Comparison of ENCODE assay signal across 10 cellular contexts in the genomic region with DNA sequence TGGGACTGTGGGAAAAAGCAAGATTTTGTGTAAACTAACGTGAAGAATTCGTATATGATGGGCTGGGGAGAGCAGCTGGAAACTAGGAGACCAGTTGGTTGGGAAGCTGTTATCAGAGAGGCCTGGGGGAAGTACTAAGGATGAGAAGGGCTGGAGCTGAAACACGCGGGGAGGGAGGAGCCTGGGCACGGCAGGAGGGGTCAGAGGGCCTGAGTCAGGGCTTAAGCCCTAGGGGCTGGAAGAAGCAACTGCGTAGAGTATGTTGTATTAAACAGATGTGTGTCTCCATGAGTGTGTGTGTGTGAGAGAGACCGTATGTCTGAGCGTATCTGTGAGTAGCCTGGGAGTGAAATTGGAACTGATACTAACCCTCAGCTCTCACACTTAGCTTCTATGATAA. TPM values are rescaled to one million over a fixed set of nuclear protein-coding genes. Genes with fewer than 3 reads are reported as not detected.
DNase-seq lines count a peak whose midpoint lies in the region; ATAC-seq and TF ChIP-seq lines count a peak whose summit lies in the region.
"Had no signal": no experiment of that assay in that cellular context is flagged by ENCODE, and none has a peak within 500 bp of the region (broad histone marks: within the 10 kb centered on the region; RNA-seq: fewer than 3 reads in every experiment).

No MANE protein-coding gene starts in this region.

- DNase-seq in NCI-H146 (lab: John Stamatoyannopoulos, UW), result peak; percentile 26
- DNase-seq in NCI-H146 treated with DMSO at 0.1 percent for 48 hours (lab: John Stamatoyannopoulos, UW; ENCODE audit: unreplicated experiment), result no peak
- DNase-seq in M059J (ENCODE audit: low read depth), result peak; percentile 16
- DNase-seq in activated naive CD4-positive, alpha-beta T cell treated with anti-CD3 and anti-CD28 coated beads, Interleukin-2, amount 50 U/mL, for 72 hours (ENCODE audit: low spot score in 2 of 2), result no peak
- peak; percentile 31 for DNase-seq in nephron progenitor cell
- no peak for DNase-seq in NCI-H526 (lab: John Stamatoyannopoulos, UW)
- DNase-seq in kidney glomerular epithelial cell (lab: John Stamatoyannopoulos, UW), result no peak
- DNase-seq: GOT3 had no signal

- no peak overlapping the region for H3K4me3 Mint-ChIP-seq in nephron progenitor cell

- peaks cover 8 to 20% of the 10 kb centered on the region in 2 donors for H3K36me3 Mint-ChIP-seq in activated naive CD4-positive, alpha-beta T cell treated with anti-CD3 and anti-CD28 coated beads, Interleukin-2, amount 50 U/mL, for 72 hours
- peaks cover 7% of the 10 kb centered on the region for H3K36me3 Mint-ChIP-seq in nephron progenitor cell (ENCODE audit: low read depth)

- H3K27ac Mint-ChIP-seq in activated naive CD4-positive, alpha-beta T cell treated with anti-CD3 and anti-CD28 coated beads, Interleukin-2, amount 50 U/mL, for 72 hours, result peak overlapping the region; percentile 82 to 84
- H3K27ac Mint-ChIP-seq in nephron progenitor cell, result peak overlapping the region; percentile 3

- no peak for TF ChIP-seq CTCF in nephron progenitor cell (IDR thresholded peaks at IDR 0.05)

- ATAC-seq in activated naive CD4-positive, alpha-beta T cell treated with anti-CD3 and anti-CD28 coated beads, Interleukin-2, amount 50 U/mL, for 72 hours, result peak in 1 of 2 donors; percentile 51
- no peak for ATAC-seq in HG03442 (IDR thresholded peaks at IDR 0.05; ENCODE audit: unreplicated experiment)
- ATAC-seq: right lobe of liver had no signal

- H3K27me3 Mint-ChIP-seq in nephron progenitor cell (ENCODE audit: low read depth, poor library complexity), result peaks cover 23% of the 10 kb centered on the region

- H3K4me1 Mint-ChIP-seq in nephron progenitor cell, result peaks cover 9% of the 10 kb centered on the region

- peaks cover 0 to 4% of the 10 kb centered on the region in 2 donors for H3K9me3 Mint-ChIP-seq in activated naive CD4-positive, alpha-beta T cell treated with anti-CD3 and anti-CD28 coated beads, Interleukin-2, amount 50 U/mL, for 72 hours
- H3K9me3 Mint-ChIP-seq in nephron progenitor cell, result no peaks in the 10 kb centered on the region

RNA-seq across cellular contexts. Expression of a gene that starts 8.4 kb away (rescaled TPM):
- total RNA-seq in M059J (2014; rRNA removed; shearing (Covaris generic)), result not detected in 2 replicates
- 1 to 10 TPM; 2.4 to 7.8 TPM for total RNA-seq in activated naive CD4-positive, alpha-beta T cell treated with anti-CD3 and anti-CD28 coated beads, Interleukin-2, amount 50 U/mL, for 72 hours

Comparison
In these comparisons a context has a peak if more than half of its experiments do, and no peak if none do; other contexts are left out.
1. DNase-seq: peak in NCI-H146 (single experiment), M059J (single experiment) and nephron progenitor cell (single experiment); none in NCI-H146 treated with DMSO at 0.1 percent for 48 hours (single experiment), activated naive CD4-positive, alpha-beta T cell treated with anti-CD3 and anti-CD28 coated beads, Interleukin-2, amount 50 U/mL, for 72 hours (0 of 2), NCI-H526 (0 of 2) and kidney glomerular epithelial cell (single experiment).